24 cellular contexts compared by ENCODE assay signal in genomic region chr3:175598740-175599139, GRCh38.
"Had no signal": no experiment of that assay in that cellular context is flagged by ENCODE, and none has a peak within 500 bp of the region (broad histone marks: within the 10 kb centered on the region; RNA-seq: fewer than 3 reads in every experiment).

No MANE protein-coding gene starts in this region.

- H3K4me3 Mint-ChIP-seq: memory B cell; natural killer cell treated with Interleukin-12 subunit alpha and Interleukin-12 subunit beta and Interleukin-15 and Interleukin-18, amount 100 ng/mL, for 72 hours; neural progenitor cell; stimulated activated memory B cell treated with anti-CD40 and anti-IgM and Interleukin-4, amounts not matched to agents 10 μg/mL and 1 μg/mL and 100 μg/mL, for 72 hours; type B pancreatic cell had no signal

- H3K36me3 Mint-ChIP-seq: memory B cell; natural killer cell treated with Interleukin-12 subunit alpha and Interleukin-12 subunit beta and Interleukin-15 and Interleukin-18, amount 100 ng/mL, for 72 hours; stimulated activated memory B cell treated with anti-CD40 and anti-IgM and Interleukin-4, amounts not matched to agents 10 μg/mL and 1 μg/mL and 100 μg/mL, for 72 hours; type B pancreatic cell had no signal

- H3K27ac Mint-ChIP-seq: memory B cell; natural killer cell treated with Interleukin-12 subunit alpha and Interleukin-12 subunit beta and Interleukin-15 and Interleukin-18, amount 100 ng/mL, for 72 hours; neural progenitor cell; stimulated activated memory B cell treated with anti-CD40 and anti-IgM and Interleukin-4, amounts not matched to agents 10 μg/mL and 1 μg/mL and 100 μg/mL, for 72 hours; type B pancreatic cell had no signal

- FAIRE-seq: colon, frontal cortex, keratinocyte had no signal

- H3K4me1 Mint-ChIP-seq: memory B cell; neural progenitor cell; stimulated activated memory B cell treated with anti-CD40 and anti-IgM and Interleukin-4, amounts not matched to agents 10 μg/mL and 1 μg/mL and 100 μg/mL, for 72 hours had no signal

- DNase-seq: dorsolateral prefrontal cortex; effector CD4-positive, alpha-beta T cell; esophagus squamous epithelium; head of caudate nucleus; left ventricle myocardium superior; lower lobe of right lung; ovary; posterior cingulate gyrus; psoas muscle; right cardiac atrium; sigmoid colon; stimulated activated CD4-positive, alpha-beta T cell treated with anti-CD3 and anti-CD28 coated beads, Interleukin-4, amount 100 ng/mL, for 4 hours; stimulated activated naive CD8-positive, alpha-beta T cell treated with anti-CD3 and anti-CD28 coated beads, Interleukin-15, Interleukin-2, amounts not matched to agents 100 U/mL and 50 U/mL, for 24 hours; substantia nigra; testis; tibial artery had no signal

- H3K27me3 Mint-ChIP-seq: memory B cell; natural killer cell treated with Interleukin-12 subunit alpha and Interleukin-12 subunit beta and Interleukin-15 and Interleukin-18, amount 100 ng/mL, for 72 hours; stimulated activated memory B cell treated with anti-CD40 and anti-IgM and Interleukin-4, amounts not matched to agents 10 μg/mL and 1 μg/mL and 100 μg/mL, for 72 hours; type B pancreatic cell had no signal

- H3K9me3 ChIP-seq: esophagus squamous epithelium, ovary, testis had no signal

- ATAC-seq: left ventricle myocardium superior; lower lobe of right lung; natural killer cell treated with Interleukin-12 subunit alpha and Interleukin-12 subunit beta and Interleukin-15 and Interleukin-18, amount 100 ng/mL, for 72 hours; psoas muscle; right cardiac atrium; stimulated activated memory B cell treated with anti-CD40 and anti-IgM and Interleukin-4, amounts not matched to agents 10 μg/mL and 1 μg/mL and 100 μg/mL, for 72 hours; stimulated activated naive CD8-positive, alpha-beta T cell treated with anti-CD3 and anti-CD28 coated beads, Interleukin-15, Interleukin-2, amounts not matched to agents 100 U/mL and 50 U/mL, for 24 hours had no signal

- H3K27ac ChIP-seq: dorsolateral prefrontal cortex, esophagus squamous epithelium, lower lobe of right lung, neural progenitor cell, ovary, psoas muscle, sigmoid colon, testis, tibial artery had no signal
